8 cellular contexts compared by ENCODE assay signal in the genomic region with DNA sequence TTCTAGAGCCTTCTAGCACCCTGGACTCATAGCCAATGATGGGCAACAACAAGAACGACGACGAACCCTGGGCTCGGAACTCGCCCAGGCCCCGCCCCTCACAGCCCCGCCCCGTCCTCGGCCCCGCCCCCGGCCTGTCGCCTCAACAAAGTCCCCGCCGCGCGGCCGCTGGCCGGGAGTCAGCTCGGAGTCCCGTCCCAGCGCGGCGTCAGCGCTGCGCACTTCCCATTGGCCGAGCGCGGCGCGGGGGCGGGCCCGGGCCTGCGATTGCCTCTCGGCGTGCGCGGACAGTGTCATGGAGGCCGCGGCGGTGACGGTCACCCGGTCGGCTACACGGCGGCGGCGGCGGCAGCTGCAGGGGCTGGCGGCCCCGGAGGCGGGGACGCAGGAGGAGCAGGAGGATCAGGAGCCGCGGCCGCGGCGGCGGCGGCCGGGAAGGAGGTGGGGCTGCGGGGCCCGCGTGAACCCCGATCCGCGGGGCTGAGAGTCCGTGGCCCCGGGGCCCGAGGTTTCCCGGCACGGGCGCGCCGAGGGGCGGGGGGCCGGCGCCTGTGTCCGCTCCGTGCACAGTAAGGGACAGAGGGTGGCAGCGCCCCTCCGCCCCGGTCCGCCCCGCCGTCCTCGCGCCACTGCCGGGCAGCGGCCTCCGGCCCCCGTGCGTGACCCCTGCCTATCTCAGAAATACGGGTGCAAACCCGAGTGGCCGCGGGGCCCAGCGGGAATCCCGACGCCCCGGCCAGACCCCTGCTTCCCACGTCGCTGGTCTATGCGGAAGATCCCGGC. TPM values are rescaled to one million over a fixed set of nuclear protein-coding genes. Genes with fewer than 3 reads are reported as not detected.
DNase-seq lines count a peak whose midpoint lies in the region; ATAC-seq and TF ChIP-seq lines count a peak whose summit lies in the region.

A gene with protein sequence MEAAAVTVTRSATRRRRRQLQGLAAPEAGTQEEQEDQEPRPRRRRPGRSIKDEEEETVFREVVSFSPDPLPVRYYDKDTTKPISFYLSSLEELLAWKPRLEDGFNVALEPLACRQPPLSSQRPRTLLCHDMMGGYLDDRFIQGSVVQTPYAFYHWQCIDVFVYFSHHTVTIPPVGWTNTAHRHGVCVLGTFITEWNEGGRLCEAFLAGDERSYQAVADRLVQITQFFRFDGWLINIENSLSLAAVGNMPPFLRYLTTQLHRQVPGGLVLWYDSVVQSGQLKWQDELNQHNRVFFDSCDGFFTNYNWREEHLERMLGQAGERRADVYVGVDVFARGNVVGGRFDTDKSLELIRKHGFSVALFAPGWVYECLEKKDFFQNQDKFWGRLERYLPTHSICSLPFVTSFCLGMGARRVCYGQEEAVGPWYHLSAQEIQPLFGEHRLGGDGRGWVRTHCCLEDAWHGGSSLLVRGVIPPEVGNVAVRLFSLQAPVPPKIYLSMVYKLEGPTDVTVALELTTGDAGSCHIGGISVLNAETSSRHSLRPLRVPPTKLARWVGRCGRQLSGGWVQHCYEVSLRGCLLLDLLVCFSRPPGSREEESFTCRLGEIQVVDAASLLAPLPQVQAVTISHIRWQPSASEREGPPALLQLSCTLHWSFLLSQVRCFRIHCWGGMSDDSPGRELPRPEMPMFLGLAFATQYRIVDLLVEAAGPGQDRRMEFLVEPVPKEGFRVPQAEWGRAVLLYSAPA (plus strand): TSS at position 175 of the 783 bp plus-strand sequence. CDS start 121 bp downstream, at position 296.

- peak within 1 kb of the TSS; percentile 87 for H3K4me3 Mint-ChIP-seq in Calu3 (ENCODE audit: low read depth, unreplicated experiment)

- peaks cover 24% of the 10 kb centered on the region for H3K36me3 Mint-ChIP-seq in Calu3 (ENCODE audit: insufficient read depth, unreplicated experiment)

- peaks cover 10% of the 10 kb centered on the region for H3K4me1 Mint-ChIP-seq in Calu3 (ENCODE audit: low read depth, unreplicated experiment)

- CTCF ChIA-PET in Calu3 (lab: Charles Lee), result interaction anchor here (0.6 to 1.7 kb wide), 7 partner anchors 10 to 845 kb away, joined by 3 to 9 read pairs (median 4); no protein-coding TSS in a partner anchor

- no peaks in the 10 kb centered on the region for H3K27me3 ChIP-seq in mononuclear cell (ENCODE audit: insufficient read depth, low read length)

- peak; percentile 96 for DNase-seq in Calu3
- peak; percentile 97 for DNase-seq in HuH-7.5 (ENCODE audit: low spot score)
- DNase-seq in OCI-M1 (lab: John Stamatoyannopoulos, UW), result peak; percentile 95
- peak; percentile 88 for DNase-seq in activated T-cell treated with anti-CD3 and anti-CD28 coated beads for 24 hours (ENCODE audit: low read depth)
- DNase-seq in epithelial cell of prostate (ENCODE audit: low read depth, low spot score), result peak; percentile 60
- peak; percentile 77 to 85 for DNase-seq in stimulated activated CD8-positive, alpha-beta memory T cell treated with anti-CD3 and anti-CD28 coated beads, Interleukin-2, amount 100 ng/mL, for 1 hour (ENCODE audit: low read depth in 2 of 2)

- H3K4me1 ChIP-seq in mononuclear cell (ENCODE audit: insufficient read depth, low read length), result peaks cover 21% of the 10 kb centered on the region

- H3K4me3 ChIP-seq in mononuclear cell (ENCODE audit: low read length), result peak within 1 kb of the TSS; percentile 65

- ATAC-seq in GM21526 (IDR thresholded peaks at IDR 0.05; ENCODE audit: low FRiP score, unreplicated experiment), result peak; percentile 91

- peak within 1 kb of the TSS; percentile 68 for H3K27ac Mint-ChIP-seq in Calu3 (ENCODE audit: unreplicated experiment)

- H3K9me3 ChIP-seq in mononuclear cell (ENCODE audit: low read depth, low read length), result no peaks in the 10 kb centered on the region

- peaks cover 7% of the 10 kb centered on the region for H3K27me3 Mint-ChIP-seq in Calu3 (ENCODE audit: unreplicated experiment)

- no peaks in the 10 kb centered on the region for H3K9me3 Mint-ChIP-seq in Calu3 (ENCODE audit: low read depth, unreplicated experiment)

- intact Hi-C loops in Calu3 (cut with micrococcal nuclease; ENCODE audit: unreplicated experiment), result no loop called here

- H3K27ac ChIP-seq in epithelial cell of prostate, result no peak within 1 kb of the TSS

- no peak for TF ChIP-seq CTCF in Calu3 (IDR thresholded peaks at IDR 0.05; ENCODE audit: unreplicated experiment)

- BruUV-seq in Calu3 (replicated peaks; lab: Mats Ljungman, UMichigan), result no TSS peak

RNA-seq across cellular contexts. Expression of the gene that starts here (rescaled TPM):
- total RNA-seq in Calu3 (2022) (57.1 and 58.0 TPM in 2 replicates), mononuclear cell (25.2 TPM)
